11 cellular contexts compared by ENCODE assay signal in the genomic region with DNA sequence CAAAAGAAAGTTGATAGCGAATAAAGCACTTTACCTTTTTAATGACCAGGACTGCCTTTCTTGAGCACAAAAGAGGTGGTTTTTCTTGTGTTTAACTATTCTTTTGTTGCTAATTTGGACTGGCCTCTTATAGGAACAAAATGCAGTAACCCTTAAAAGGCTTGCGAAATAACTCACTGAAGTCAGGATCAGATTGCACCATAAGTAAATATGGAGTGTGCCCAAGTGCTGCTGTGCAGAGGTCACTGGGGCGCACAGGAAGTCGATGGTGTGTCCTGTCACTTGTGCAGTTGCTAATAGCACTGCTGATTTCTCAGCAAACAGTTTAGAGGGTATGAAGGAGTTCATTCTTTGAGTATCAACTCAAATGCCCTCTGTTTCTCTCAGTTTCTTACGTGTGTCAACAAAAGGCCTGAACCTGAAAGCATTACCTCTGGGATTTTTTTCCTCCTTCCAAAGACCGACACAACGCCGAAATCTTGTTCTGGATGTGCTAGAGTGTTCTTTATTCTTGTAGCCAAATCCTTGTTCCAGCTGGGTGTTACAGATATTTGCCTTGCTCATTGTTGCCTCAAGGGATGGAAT.
A peak's percentile ranks its signal among the peaks of the same experiment; 100 is the strongest.
DNase-seq lines count a peak whose midpoint lies in the region; ATAC-seq and TF ChIP-seq lines count a peak whose summit lies in the region.
"Had no signal": no experiment of that assay in that cellular context is flagged by ENCODE, and none has a peak within 500 bp of the region (broad histone marks: within the 10 kb centered on the region; RNA-seq: fewer than 3 reads in every experiment).

No MANE protein-coding gene starts in this region.

- peak; percentile 49; the same call in 2 of the 3 replicates for ATAC-seq in RWPE2 (ENCODE audit: low read depth)
- no peak for ATAC-seq in aorta (ENCODE audit: low FRiP score)
- ATAC-seq in GM21619 (IDR thresholded peaks at IDR 0.05; ENCODE audit: unreplicated experiment) = no peak

- H3K27me3 Mint-ChIP-seq in MCF 10A (ENCODE audit: insufficient read depth, unreplicated experiment) = no peaks in the 10 kb centered on the region
- H3K27me3 Mint-ChIP-seq: B cell had no signal

- DNase-seq in MCF 10A (ENCODE audit: unreplicated experiment) (peak; percentile 79), breast epithelium (ENCODE audit: low spot score in 2 of 2) (no peak), RWPE2 (ENCODE audit: low spot score) (no peak), iris pigment epithelial cell (ENCODE audit: low read depth) (peak; percentile 75), aorta (peak in 1 of 2 donors; percentile 61), NCI-H526 treated with DMSO at 0.1 percent for 48 hours (lab: John Stamatoyannopoulos, UW) (no peak), DMS114 treated with DMSO at 0.1 percent for 48 hours (lab: John Stamatoyannopoulos, UW; ENCODE audit: unreplicated experiment) (no peak)
- DNase-seq: stimulated activated naive CD4-positive, alpha-beta T cell had no signal

- H3K36me3 Mint-ChIP-seq in MCF 10A (ENCODE audit: insufficient read depth, unreplicated experiment) = peaks cover 81% of the 10 kb centered on the region

- no TSS peak for BruUV-seq in MCF 10A (replicated peaks; lab: Mats Ljungman, UMichigan)

- H3K27ac Mint-ChIP-seq in MCF 10A (ENCODE audit: low read depth, unreplicated experiment) = peak overlapping the region; percentile 22
- H3K27ac Mint-ChIP-seq: B cell had no signal

- TF ChIP-seq POLR2A in breast epithelium (IDR thresholded peaks at IDR 0.05) = no peak

- H3K27me3 ChIP-seq in breast epithelium = no peaks in the 10 kb centered on the region
- no peaks in the 10 kb centered on the region for H3K27me3 ChIP-seq in RWPE2 (ENCODE audit: insufficient read depth, poor library complexity, severe bottlenecking)
- no peaks in the 10 kb centered on the region for H3K27me3 ChIP-seq in aorta (ENCODE audit: control insufficient read depth in 1 of 2, insufficient read depth in 2 of 2, low read length in 1 of 2)

- H3K27ac ChIP-seq in breast epithelium = peak overlapping the region in 1 of 2 donors; percentile 51
- H3K27ac ChIP-seq in RWPE2 (ENCODE audit: poor library complexity, severe bottlenecking) = peak overlapping the region; percentile 31
- peak overlapping the region; percentile 62 to 98 for H3K27ac ChIP-seq in aorta (ENCODE audit: low read depth in 1 of 2, low read length in 2 of 2)
- H3K27ac ChIP-seq: parathyroid adenoma had no signal

- H3K4me3 Mint-ChIP-seq in MCF 10A (ENCODE audit: unreplicated experiment) = no peak overlapping the region
- H3K4me3 Mint-ChIP-seq: B cell had no signal

- H3K36me3 ChIP-seq in breast epithelium = no peaks in the 10 kb centered on the region
- peaks cover 61% of the 10 kb centered on the region for H3K36me3 ChIP-seq in RWPE2 (ENCODE audit: low read depth)
- peaks cover 0 to 4% of the 10 kb centered on the region in 2 donors for H3K36me3 ChIP-seq in aorta (ENCODE audit: control insufficient read depth in 1 of 2, insufficient read depth in 2 of 2, low read length in 1 of 2)

- peaks cover 22% of the 10 kb centered on the region for H3K4me1 Mint-ChIP-seq in MCF 10A (ENCODE audit: insufficient read depth, unreplicated experiment)
- H3K4me1 Mint-ChIP-seq: B cell had no signal

- CTCF ChIA-PET in MCF 10A (lab: Yijun Ruan, JAX) = interaction anchor here (0.7 kb wide), 2 partner anchors 16 to 32 kb away, joined by 3 read pairs; no protein-coding TSS in a partner anchor

- POLR2A ChIA-PET in MCF 10A (lab: Yijun Ruan, JAX) = no interaction called here

- H3K9me3 Mint-ChIP-seq in MCF 10A (ENCODE audit: unreplicated experiment) = no peaks in the 10 kb centered on the region

- H3K9me3 ChIP-seq in breast epithelium = no peaks in the 10 kb centered on the region
- H3K9me3 ChIP-seq in RWPE2 (ENCODE audit: severe bottlenecking) = no peaks in the 10 kb centered on the region
- H3K9me3 ChIP-seq in aorta (ENCODE audit: control insufficient read depth, low read length) = no peaks in the 10 kb centered on the region

- WGBS in aorta, 2 donors = 42% methylated on average over 8 of the region's 8 CpGs

- no peaks in the 10 kb centered on the region for H3K4me1 ChIP-seq in breast epithelium
- peaks cover 12% of the 10 kb centered on the region for H3K4me1 ChIP-seq in RWPE2 (ENCODE audit: insufficient read depth, poor library complexity, severe bottlenecking)
- peaks cover 8 to 16% of the 10 kb centered on the region in 2 donors for H3K4me1 ChIP-seq in aorta (ENCODE audit: control insufficient read depth in 1 of 2, insufficient read depth in 2 of 2, low read length in 2 of 2)
- H3K4me1 ChIP-seq: parathyroid adenoma had no signal

- no peak overlapping the region for H3K4me3 ChIP-seq in breast epithelium
- no peak overlapping the region for H3K4me3 ChIP-seq in RWPE2 (ENCODE audit: severe bottlenecking)
- H3K4me3 ChIP-seq in aorta (ENCODE audit: low read length in 2 of 2) = no peak overlapping the region

- intact Hi-C loops in MCF 10A (cut with micrococcal nuclease) (no loop called here), breast epithelium (cut with DNase I; ENCODE audit: low total_unique reads) (loop anchor here (5.0 to 10.0 kb wide), 2 partner anchors 169 to 248 kb away; no protein-coding TSS in a partner anchor), aorta (cut with DNase I) (loop anchor here in 1 of 2 donors (5.0 kb wide), 1 partner anchor 71 kb away; a partner anchor contains a TSS)

- TF ChIP-seq CTCF in MCF 10A (IDR thresholded peaks at IDR 0.05; ENCODE audit: unreplicated experiment) (no peak), breast epithelium (IDR thresholded peaks at IDR 0.05) (no peak), RWPE2 (IDR thresholded peaks at IDR 0.05; ENCODE audit: poor library complexity, severe bottlenecking) (no peak)

Comparison
In these comparisons a context has a peak if more than half of its experiments do, and no peak if none do; other contexts are left out.
1. DNase-seq: peak in MCF 10A (single experiment) and iris pigment epithelial cell (single experiment); none in breast epithelium (0 of 2), RWPE2 (single experiment), NCI-H526 treated with DMSO at 0.1 percent for 48 hours (single experiment) and DMS114 treated with DMSO at 0.1 percent for 48 hours (single experiment).